9 cellular contexts compared by ENCODE assay signal in genomic region chr18:62331581-62332436, GRCh38. TPM values are rescaled to one million over a fixed set of nuclear protein-coding genes. Genes with fewer than 3 reads are reported as not detected.
A peak's percentile ranks its signal among the peaks of the same experiment; 100 is the strongest.
DNase-seq lines count a peak whose midpoint lies in the region; ATAC-seq, FAIRE-seq and TF ChIP-seq lines count a peak whose summit lies in the region.
"Had no signal": no experiment of that assay in that cellular context is flagged by ENCODE, and none has a peak within 500 bp of the region (broad histone marks: within the 10 kb centered on the region; RNA-seq: fewer than 3 reads in every experiment).

No MANE protein-coding gene starts in this region.

- H3K27ac ChIP-seq in HEK293 (ENCODE audit: extremely low read depth, low read depth, low read length) (peak overlapping the region; percentile 31; the same call in 1 of the 2 replicates), PC-3 (ENCODE audit: low read length) (peak overlapping the region; percentile 5; the same call in 1 of the 2 replicates), H1 (ENCODE audit: low read depth, low read length) (no peak overlapping the region)
- H3K27ac ChIP-seq: ovary had no signal

- H3K23ac ChIP-seq in H1 (ENCODE audit: insufficient read length), result no peak overlapping the region

- TF ChIP-seq CTCF in HEK293 (tag by site-specific recombination; IDR thresholded peaks at IDR 0.05) (no peak), PC-3 (conservative IDR thresholded peaks at IDR 0.05; ENCODE audit: low read depth, low read length) (no peak), H1 (IDR thresholded peaks at IDR 0.05; ENCODE audit: control extremely low read depth in 1 of 3, insufficient read depth in 1 of 3, low read depth in 1 of 3, low read length in 3 of 3) (no peak)

- H4K5ac ChIP-seq in H1 (ENCODE audit: insufficient read length, low read depth, low read length), result no peak overlapping the region

- 92% methylated on average over 9 of the region's 9 CpGs; no CpG with 5 or more reads in 1 of the 2 experiments for WGBS in H1 (ENCODE audit: extremely low coverage in 1 of 2, insufficient coverage in 1 of 2, insufficient read length in 1 of 2, insufficient replicate concordance in 2 of 2, low coverage in 1 of 2, low lambda C conversion rate in 2 of 2, missing lambda C conversion rate in 1 of 2), 2 experiments

- H3K4ac ChIP-seq in H1 (replicated peaks; ENCODE audit: insufficient read length, low read depth, low read length), result no peak overlapping the region

- H4K91ac ChIP-seq in H1 (replicated peaks; ENCODE audit: insufficient read length, low read length), result no peak overlapping the region

- no TSS peak for BruUV-seq in PC-3 (replicated peaks; lab: Mats Ljungman, UMichigan)

- DNase-seq in PC-3 (peak; percentile 43), H1 (ENCODE audit: low read depth in 1 of 2, low spot score in 2 of 2) (peak in 1 of 2 experiments; percentile 30), posterior vena cava (ENCODE audit: low spot score) (peak; percentile 88), NCI-H2029 (lab: John Stamatoyannopoulos, UW) (no peak), HCEC 1CT (no peak)
- no peak for DNase-seq in central memory CD4-positive, alpha-beta T cell
- DNase-seq: NCI-H748 treated with DMSO at 0.1 percent for 48 hours had no signal

- no peak overlapping the region for H3K9ac ChIP-seq in PC-3 (ENCODE audit: low read length)
- H3K9ac ChIP-seq in H1 (replicated peaks in 1 of 4; ENCODE audit: extremely low read depth in 1 of 4, low read depth in 3 of 4, low read length in 3 of 4), result no peak overlapping the region

- intact Hi-C loops in PC-3 (cut with micrococcal nuclease) (no loop called here), posterior vena cava (cut with DNase I) (loop anchor here in 1 of 2 donors (10.0 kb wide), 1 partner anchor 63 kb away; no protein-coding TSS in a partner anchor)

- no peak for ATAC-seq in PC-3

- no peaks in the 10 kb centered on the region for H3K9me3 ChIP-seq in HEK293 (ENCODE audit: control insufficient read depth, insufficient read depth, low read depth, low read length)
- no peaks in the 10 kb centered on the region for H3K9me3 ChIP-seq in PC-3 (ENCODE audit: low read length)
- no peaks in the 10 kb centered on the region for H3K9me3 ChIP-seq in H1 (ENCODE audit: insufficient read depth in 2 of 2, low read depth in 1 of 2, low read length in 1 of 2)
- H3K9me3 ChIP-seq: ovary had no signal

- H3K4me2 ChIP-seq in PC-3 (ENCODE audit: low read length) (0 out of 2 replicates have a peak overlapping the region, but pooled peaks have one; percentile 15), H1 (ENCODE audit: insufficient read depth in 1 of 2, low read depth in 2 of 2, low read length in 2 of 2) (no peak overlapping the region)

- no peak for TF ChIP-seq POLR2A in H1 (IDR thresholded peaks at IDR 0.05; ENCODE audit: control extremely low read depth in 1 of 2, low read depth in 2 of 2, low read length in 2 of 2)

- peak overlapping the region; percentile 31; the same call in 1 of the 2 replicates for H2AK5ac ChIP-seq in H1 (ENCODE audit: low read depth, low read length)

- H3K4me3 ChIP-seq in HEK293 (ENCODE audit: low read depth, low read length), result no peak overlapping the region
- H3K4me3 ChIP-seq in PC-3 (ENCODE audit: low read length), result no peak overlapping the region
- H3K4me3 ChIP-seq in H1 (ENCODE audit: extremely low read depth in 1 of 4, insufficient read depth in 2 of 4, low read depth in 3 of 4, low read length in 4 of 4), result no peak overlapping the region
- H3K4me3 ChIP-seq: ovary had no signal

- CTCF ChIA-PET in HEK293 (lab: Yijun Ruan, JAX), result interaction anchor here (0.5 to 1.3 kb wide), 4 partner anchors 9 to 630 kb away, joined by 3 to 5 read pairs (median 3); no protein-coding TSS in a partner anchor
- CTCF ChIA-PET in PC-3 (lab: Charles Lee), result no interaction called here
- CTCF ChIA-PET in H1 (lab: Charles Lee; ENCODE audit: partially characterized antibody), result interaction anchor here (1.5 to 2.8 kb wide), 4 partner anchors 14 to 94 kb away, joined by 3 to 7 read pairs (median 6); no protein-coding TSS in a partner anchor

- no peak overlapping the region for H3K18ac ChIP-seq in H1 (ENCODE audit: extremely low read depth, low read length)

- H2AFZ ChIP-seq in PC-3 (ENCODE audit: low read length), result no peak overlapping the region
- H2AFZ ChIP-seq in H1 (ENCODE audit: low read length), result no peak overlapping the region

- H3K79me2 ChIP-seq in PC-3 (ENCODE audit: low read length) (peaks cover 90% of the 10 kb centered on the region), H1 (ENCODE audit: control insufficient read depth in 1 of 2, insufficient read depth in 2 of 2, low read length in 2 of 2) (peaks cover 0 to 74% of the 10 kb centered on the region in 2 experiments; a peak in 2 of 4 replicates)

- no peaks in the 10 kb centered on the region for H3K9me2 ChIP-seq in PC-3 (replicated peaks; ENCODE audit: low read length)

- H2BK15ac ChIP-seq in H1 (ENCODE audit: low read length), result no peak overlapping the region

- POLR2A ChIA-PET in HEK293 (lab: Yijun Ruan, JAX), result interaction anchor here (1.3 kb wide), 1 partner anchor 191 kb away, joined by 3 read pairs; the partner anchor contains the start of gene ZCCHC2
- POLR2A ChIA-PET in PC-3 (lab: Charles Lee; ENCODE audit: unreplicated experiment), result no interaction called here
- POLR2A ChIA-PET in H1 (lab: Charles Lee; ENCODE audit: partially characterized antibody), result interaction anchor here (1.1 to 1.5 kb wide), 3 partner anchors 8 to 37 kb away, joined by 3 to 6 read pairs (median 3); no protein-coding TSS in a partner anchor

- H3K79me1 ChIP-seq in H1 (ENCODE audit: low read depth, low read length), result peaks cover 6% of the 10 kb centered on the region; the same call in 1 of the 2 replicates

- H4K20me1 ChIP-seq in PC-3 (ENCODE audit: low read length) (peaks cover 10% of the 10 kb centered on the region; the same call in 1 of the 2 replicates), H1 (replicated peaks in 1 of 2; ENCODE audit: control insufficient read depth in 1 of 2, insufficient read depth in 2 of 2, low read length in 2 of 2) (peaks cover 0 to 1% of the 10 kb centered on the region in 2 experiments)

- H3K4me1 ChIP-seq in HEK293 (ENCODE audit: control insufficient read depth, insufficient read depth, low read length), result peaks cover 46% of the 10 kb centered on the region
- H3K4me1 ChIP-seq in PC-3 (ENCODE audit: insufficient read depth, low read length), result peaks cover 86% of the 10 kb centered on the region
- peaks cover 10 to 20% (median 13%) of the 10 kb centered on the region in 4 experiments for H3K4me1 ChIP-seq in H1 (replicated peaks in 1 of 4; ENCODE audit: control insufficient read depth in 3 of 4, insufficient read depth in 4 of 4, low read length in 3 of 4)

- no peaks in the 10 kb centered on the region for H3K27me3 ChIP-seq in PC-3 (ENCODE audit: low read length)
- H3K27me3 ChIP-seq in H1 (replicated peaks in 1 of 4; ENCODE audit: control insufficient read depth in 3 of 4, extremely low read depth in 1 of 4, insufficient read depth in 3 of 4, low read length in 3 of 4), result peaks cover 0 to 7% (median 4%) of the 10 kb centered on the region in 4 experiments; a peak in 6 of 7 replicates

- TF ChIP-seq EP300 in H1 (IDR thresholded peaks at IDR 0.05; ENCODE audit: borderline replicate concordance in 1 of 2, low read depth in 2 of 2, low read length in 2 of 2), result no peak

- H3K36me3 ChIP-seq in HEK293 (ENCODE audit: control insufficient read depth in 2 of 2, insufficient read depth in 1 of 2, low read length in 2 of 2) (no peaks in the 10 kb centered on the region), PC-3 (ENCODE audit: low read depth, low read length) (no peaks in the 10 kb centered on the region), H1 (ENCODE audit: control insufficient read depth in 2 of 4, insufficient read depth in 4 of 4, low read length in 3 of 4) (no peaks in the 10 kb centered on the region)
- H3K36me3 ChIP-seq: ovary had no signal

- H2BK120ac ChIP-seq in H1 (replicated peaks; ENCODE audit: low read depth, low read length), result no peak overlapping the region

- no peak overlapping the region for H3K56ac ChIP-seq in H1 (replicated peaks; ENCODE audit: insufficient read length, low read depth, low read length)

- H3K14ac ChIP-seq in H1 (ENCODE audit: insufficient read length), result no peak overlapping the region

- peaks cover 3% of the 10 kb centered on the region for H3F3A ChIP-seq in PC-3 (ENCODE audit: low read length, unreplicated experiment)

- H2BK12ac ChIP-seq in H1 (ENCODE audit: low read depth, low read length), result no peak overlapping the region; the same call in 1 of the 2 replicates

- no peak overlapping the region for H2BK20ac ChIP-seq in H1 (ENCODE audit: low read length)

- FAIRE-seq in H1 (lab: Jason Lieb, UNC), result no peak

- TF ChIP-seq RAD21 in H1 (IDR thresholded peaks at IDR 0.05 in 1 of 2, conservative IDR thresholded peaks at IDR 0.05 in 1 of 2; ENCODE audit: low read depth in 2 of 2, low read length in 2 of 2), result no peak

- H4K8ac ChIP-seq in H1 (ENCODE audit: extremely low read depth, insufficient read depth, low read length), result no peak overlapping the region

- no peaks in the 10 kb centered on the region for H3K23me2 ChIP-seq in H1 (ENCODE audit: low read depth, low read length)

- H2BK5ac ChIP-seq in H1 (ENCODE audit: low read depth, low read length), result no peak overlapping the region

TF ChIP-seq in HEK293, 187 proteins besides CTCF, POLR2A, EP300 and RAD21 (continues in another document):
- TF ChIP-seq ZNF133 (tag by site-specific recombination; IDR thresholded peaks at IDR 0.05), result peak; percentile 55; the same call in 1 of the 2 replicates

TF ChIP-seq in H1, 55 proteins besides CTCF, POLR2A, EP300 and RAD21 (continues in another document):
- TF ChIP-seq ZNF274 (IDR thresholded peaks at IDR 0.05; ENCODE audit: borderline replicate concordance, extremely low read depth, low read length) (no peak), MAX (IDR thresholded peaks at IDR 0.05) (no peak), TCF12 (IDR thresholded peaks at IDR 0.05; ENCODE audit: low read depth, low read length) (no peak), SP1 (IDR thresholded peaks at IDR 0.05; ENCODE audit: low read depth, low read length) (no peak), CEBPB (IDR thresholded peaks at IDR 0.05; ENCODE audit: low read depth, low read length) (no peak), NRF1 (IDR thresholded peaks at IDR 0.05; ENCODE audit: low read depth, low read length) (no peak)

RNA-seq across cellular contexts. Expression of gene TNFRSF11A, which starts 6.7 kb away (rescaled TPM):
- total RNA-seq in PC-3 (2014; rRNA removed), result 25.9 and 26.5 TPM in 2 replicates
- total RNA-seq in H1 (2021; fragmentation: NEBNext Ultra II Directional; extraction: Animal tissue kit (Norgen Biotek cat#: 25700)), result 10.6 and 11.1 TPM in 2 replicates
- polyA plus RNA-seq in H1 (2011; rRNA removed), result 8.1 and 8.7 TPM in 2 replicates
- polyA plus RNA-seq in H1 (2011; cell fraction: cytosol; rRNA removed), result 7.4 TPM
- 16.5 TPM for polyA plus RNA-seq in H1 (2011; cell fraction: nucleus; rRNA removed)
- polyA plus RNA-seq in H1 (2012, experiment 1 of 2), result 6.6 to 12.8 TPM (median 10.3 TPM) in 4 replicates
- polyA plus RNA-seq in H1 (2012, experiment 2 of 2), result 3.3 TPM
- polyA plus RNA-seq in H1 (2013, experiment 1 of 2), result 5.3 TPM
- 5.4 TPM for polyA plus RNA-seq in H1 (2013, experiment 2 of 2)
- 10.9 and 14.6 TPM in 2 replicates for polyA minus RNA-seq in H1 (2011; rRNA and poly(A)+ RNA removed)
- 6.7 TPM for polyA minus RNA-seq in H1 (2011; cell fraction: cytosol; rRNA and poly(A)+ RNA removed)
- polyA minus RNA-seq in H1 (2011; cell fraction: nucleus; rRNA and poly(A)+ RNA removed), result 20.2 TPM
- total RNA-seq in posterior vena cava, result 10 to 100 TPM in 1 of 2 donors, 1 to 10 TPM in 1; 7.2 to 11.1 TPM

Comparison
In these comparisons a context has a peak if more than half of its experiments do, and no peak if none do; other contexts are left out.
1. DNase-seq: peak in PC-3 (single experiment) and posterior vena cava (single experiment); none in NCI-H2029 (single experiment), HCEC 1CT (single experiment) and central memory CD4-positive, alpha-beta T cell (single experiment).